1 cellular context compared by ENCODE assay signal in genomic region chr16:19393226-19394074, GRCh38.
TF ChIP-seq lines count a peak whose summit lies in the region.

No MANE protein-coding gene starts in this region.

TF ChIP-seq in GM23338, 12 proteins besides CTCF, POLR2A, EP300 and RAD21 (continued from another document):
- no peak for TF ChIP-seq REST (IDR thresholded peaks at IDR 0.05; ENCODE audit: unreplicated experiment)
- no peak for TF ChIP-seq CREB1 (CRISPR knock-in tag; IDR thresholded peaks at IDR 0.05; ENCODE audit: low read depth)
- TF ChIP-seq ZNF331 (CRISPR knock-in tag; IDR thresholded peaks at IDR 0.05; ENCODE audit: low read depth), result no peak
- no peak for TF ChIP-seq EZH2 (IDR thresholded peaks at IDR 0.05; ENCODE audit: low read depth, unreplicated experiment)
- TF ChIP-seq STAT1 (IDR thresholded peaks at IDR 0.05; ENCODE audit: unreplicated experiment), result no peak
